1 cellular context compared by ENCODE assay signal in the genomic region with DNA sequence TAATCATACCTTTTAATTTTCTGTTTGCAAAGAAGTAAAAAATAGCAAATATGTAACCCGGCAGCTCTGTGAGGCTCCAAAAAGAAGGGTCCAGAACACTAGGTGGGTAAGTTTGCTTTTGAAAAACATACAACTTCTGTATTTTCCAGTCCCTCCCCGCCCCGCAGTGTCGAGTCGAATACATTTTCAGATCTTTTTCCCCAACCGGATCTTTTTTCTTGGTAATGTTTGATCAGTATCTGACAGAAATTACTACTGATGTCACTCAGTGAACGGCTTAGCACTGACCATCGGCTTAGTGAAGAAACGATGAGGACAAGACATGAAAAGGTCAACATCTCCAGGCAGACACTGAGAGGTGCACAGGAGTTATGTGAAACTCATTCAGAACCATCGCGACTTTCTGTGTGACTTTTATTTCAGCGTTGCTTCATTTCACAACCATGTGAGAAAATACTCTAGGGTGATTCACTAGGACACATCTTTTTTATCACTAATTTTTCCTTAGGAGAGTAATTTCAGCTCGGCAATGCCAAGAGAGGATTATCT.
TF ChIP-seq lines count a peak whose summit lies in the region.

No MANE protein-coding gene starts in this region.

TF ChIP-seq in GM23338, 12 proteins besides CTCF, POLR2A, EP300 and RAD21 (continued from another document):
- TF ChIP-seq, protein P1, sequence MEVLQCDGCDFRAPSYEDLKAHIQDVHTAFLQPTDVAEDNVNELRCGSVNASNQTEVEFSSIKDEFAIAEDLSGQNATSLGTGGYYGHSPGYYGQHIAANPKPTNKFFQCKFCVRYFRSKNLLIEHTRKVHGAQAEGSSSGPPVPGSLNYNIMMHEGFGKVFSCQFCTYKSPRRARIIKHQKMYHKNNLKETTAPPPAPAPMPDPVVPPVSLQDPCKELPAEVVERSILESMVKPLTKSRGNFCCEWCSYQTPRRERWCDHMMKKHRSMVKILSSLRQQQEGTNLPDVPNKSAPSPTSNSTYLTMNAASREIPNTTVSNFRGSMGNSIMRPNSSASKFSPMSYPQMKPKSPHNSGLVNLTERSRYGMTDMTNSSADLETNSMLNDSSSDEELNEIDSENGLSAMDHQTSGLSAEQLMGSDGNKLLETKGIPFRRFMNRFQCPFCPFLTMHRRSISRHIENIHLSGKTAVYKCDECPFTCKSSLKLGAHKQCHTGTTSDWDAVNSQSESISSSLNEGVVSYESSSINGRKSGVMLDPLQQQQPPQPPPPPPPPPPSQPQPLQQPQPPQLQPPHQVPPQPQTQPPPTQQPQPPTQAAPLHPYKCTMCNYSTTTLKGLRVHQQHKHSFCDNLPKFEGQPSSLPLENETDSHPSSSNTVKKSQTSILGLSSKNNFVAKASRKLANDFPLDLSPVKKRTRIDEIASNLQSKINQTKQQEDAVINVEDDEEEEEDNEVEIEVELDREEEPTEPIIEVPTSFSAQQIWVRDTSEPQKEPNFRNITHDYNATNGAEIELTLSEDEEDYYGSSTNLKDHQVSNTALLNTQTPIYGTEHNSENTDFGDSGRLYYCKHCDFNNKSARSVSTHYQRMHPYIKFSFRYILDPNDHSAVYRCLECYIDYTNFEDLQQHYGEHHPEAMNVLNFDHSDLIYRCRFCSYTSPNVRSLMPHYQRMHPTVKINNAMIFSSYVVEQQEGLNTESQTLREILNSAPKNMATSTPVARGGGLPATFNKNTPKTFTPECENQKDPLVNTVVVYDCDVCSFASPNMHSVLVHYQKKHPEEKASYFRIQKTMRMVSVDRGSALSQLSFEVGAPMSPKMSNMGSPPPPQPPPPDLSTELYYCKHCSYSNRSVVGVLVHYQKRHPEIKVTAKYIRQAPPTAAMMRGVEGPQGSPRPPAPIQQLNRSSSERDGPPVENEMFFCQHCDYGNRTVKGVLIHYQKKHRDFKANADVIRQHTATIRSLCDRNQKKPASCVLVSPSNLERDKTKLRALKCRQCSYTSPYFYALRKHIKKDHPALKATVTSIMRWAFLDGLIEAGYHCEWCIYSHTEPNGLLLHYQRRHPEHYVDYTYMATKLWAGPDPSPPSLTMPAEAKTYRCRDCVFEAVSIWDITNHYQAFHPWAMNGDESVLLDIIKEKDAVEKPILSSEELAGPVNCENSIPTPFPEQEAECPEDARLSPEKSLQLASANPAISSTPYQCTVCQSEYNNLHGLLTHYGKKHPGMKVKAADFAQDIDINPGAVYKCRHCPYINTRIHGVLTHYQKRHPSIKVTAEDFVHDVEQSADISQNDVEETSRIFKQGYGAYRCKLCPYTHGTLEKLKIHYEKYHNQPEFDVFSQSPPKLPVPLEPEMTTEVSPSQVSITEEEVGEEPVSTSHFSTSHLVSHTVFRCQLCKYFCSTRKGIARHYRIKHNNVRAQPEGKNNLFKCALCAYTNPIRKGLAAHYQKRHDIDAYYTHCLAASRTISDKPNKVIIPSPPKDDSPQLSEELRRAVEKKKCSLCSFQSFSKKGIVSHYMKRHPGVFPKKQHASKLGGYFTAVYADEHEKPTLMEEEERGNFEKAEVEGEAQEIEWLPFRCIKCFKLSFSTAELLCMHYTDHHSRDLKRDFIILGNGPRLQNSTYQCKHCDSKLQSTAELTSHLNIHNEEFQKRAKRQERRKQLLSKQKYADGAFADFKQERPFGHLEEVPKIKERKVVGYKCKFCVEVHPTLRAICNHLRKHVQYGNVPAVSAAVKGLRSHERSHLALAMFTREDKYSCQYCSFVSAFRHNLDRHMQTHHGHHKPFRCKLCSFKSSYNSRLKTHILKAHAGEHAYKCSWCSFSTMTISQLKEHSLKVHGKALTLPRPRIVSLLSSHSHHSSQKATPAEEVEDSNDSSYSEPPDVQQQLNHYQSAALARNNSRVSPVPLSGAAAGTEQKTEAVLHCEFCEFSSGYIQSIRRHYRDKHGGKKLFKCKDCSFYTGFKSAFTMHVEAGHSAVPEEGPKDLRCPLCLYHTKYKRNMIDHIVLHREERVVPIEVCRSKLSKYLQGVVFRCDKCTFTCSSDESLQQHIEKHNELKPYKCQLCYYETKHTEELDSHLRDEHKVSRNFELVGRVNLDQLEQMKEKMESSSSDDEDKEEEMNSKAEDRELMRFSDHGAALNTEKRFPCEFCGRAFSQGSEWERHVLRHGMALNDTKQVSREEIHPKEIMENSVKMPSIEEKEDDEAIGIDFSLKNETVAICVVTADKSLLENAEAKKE (CRISPR knock-in tag; IDR thresholded peaks at IDR 0.05), result no peak
- TF ChIP-seq EZH2 (IDR thresholded peaks at IDR 0.05; ENCODE audit: low read depth, unreplicated experiment), result no peak
- TF ChIP-seq, protein P2, sequence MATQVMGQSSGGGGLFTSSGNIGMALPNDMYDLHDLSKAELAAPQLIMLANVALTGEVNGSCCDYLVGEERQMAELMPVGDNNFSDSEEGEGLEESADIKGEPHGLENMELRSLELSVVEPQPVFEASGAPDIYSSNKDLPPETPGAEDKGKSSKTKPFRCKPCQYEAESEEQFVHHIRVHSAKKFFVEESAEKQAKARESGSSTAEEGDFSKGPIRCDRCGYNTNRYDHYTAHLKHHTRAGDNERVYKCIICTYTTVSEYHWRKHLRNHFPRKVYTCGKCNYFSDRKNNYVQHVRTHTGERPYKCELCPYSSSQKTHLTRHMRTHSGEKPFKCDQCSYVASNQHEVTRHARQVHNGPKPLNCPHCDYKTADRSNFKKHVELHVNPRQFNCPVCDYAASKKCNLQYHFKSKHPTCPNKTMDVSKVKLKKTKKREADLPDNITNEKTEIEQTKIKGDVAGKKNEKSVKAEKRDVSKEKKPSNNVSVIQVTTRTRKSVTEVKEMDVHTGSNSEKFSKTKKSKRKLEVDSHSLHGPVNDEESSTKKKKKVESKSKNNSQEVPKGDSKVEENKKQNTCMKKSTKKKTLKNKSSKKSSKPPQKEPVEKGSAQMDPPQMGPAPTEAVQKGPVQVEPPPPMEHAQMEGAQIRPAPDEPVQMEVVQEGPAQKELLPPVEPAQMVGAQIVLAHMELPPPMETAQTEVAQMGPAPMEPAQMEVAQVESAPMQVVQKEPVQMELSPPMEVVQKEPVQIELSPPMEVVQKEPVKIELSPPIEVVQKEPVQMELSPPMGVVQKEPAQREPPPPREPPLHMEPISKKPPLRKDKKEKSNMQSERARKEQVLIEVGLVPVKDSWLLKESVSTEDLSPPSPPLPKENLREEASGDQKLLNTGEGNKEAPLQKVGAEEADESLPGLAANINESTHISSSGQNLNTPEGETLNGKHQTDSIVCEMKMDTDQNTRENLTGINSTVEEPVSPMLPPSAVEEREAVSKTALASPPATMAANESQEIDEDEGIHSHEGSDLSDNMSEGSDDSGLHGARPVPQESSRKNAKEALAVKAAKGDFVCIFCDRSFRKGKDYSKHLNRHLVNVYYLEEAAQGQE (IDR thresholded peaks at IDR 0.05; ENCODE audit: unreplicated experiment), result no peak
- no peak for TF ChIP-seq EZH2phosphoT487 (IDR thresholded peaks at IDR 0.05; ENCODE audit: unreplicated experiment)
